In genomic region chr9:80906728-80907127, GRCh38 we compare ENCODE assay signal across 34 cellular contexts.
"Had no signal": no experiment of that assay in that cellular context is flagged by ENCODE, and none has a peak within 500 bp of the region (broad histone marks: within the 10 kb centered on the region; RNA-seq: fewer than 3 reads in every experiment).

No MANE protein-coding gene starts in this region.

- H3K36me3 ChIP-seq: MG63 had no signal

- H3K9ac ChIP-seq: KMS-11 had no signal

- H3K27ac ChIP-seq: KMS-11 had no signal

- DNase-seq: Karpas-422, Kasumi-1, MG63, MM.1S, MV-4-11, NCI-H1048, NCI-H1092, NCI-H1092 treated with DMSO at 0.1 percent for 48 hours, NCI-H1105, NCI-H1105 treated with DMSO at 0.1 percent for 48 hours, NCI-H1417, NCI-H1417 treated with DMSO at 0.1 percent for 48 hours, NCI-H1436, NCI-H1436 treated with DMSO at 0.1 percent for 48 hours, NCI-H146, NCI-H1694, NCI-H1694 treated with DMSO at 0.1 percent for 48 hours, NCI-H187, NCI-H187 treated with DMSO at 0.1 percent for 48 hours, NCI-H1930, NCI-H2029, NCI-H2029 treated with DMSO at 0.1 percent for 48 hours, NCI-H2081, NCI-H2081 treated with DMSO at 0.1 percent for 48 hours, NCI-H2107, NCI-H2171, NCI-H2171 treated with DMSO at 0.1 percent for 48 hours, NCI-H2227 treated with DMSO at 0.1 percent for 48 hours, NCI-H226, NCI-H345, NCI-H446, NCI-H446 treated with DMSO at 0.1 percent for 48 hours, NCI-H510A had no signal

- H3K9me3 ChIP-seq: MG63 had no signal

- H3K4me3 ChIP-seq: MG63 had no signal
